In the genomic region with DNA sequence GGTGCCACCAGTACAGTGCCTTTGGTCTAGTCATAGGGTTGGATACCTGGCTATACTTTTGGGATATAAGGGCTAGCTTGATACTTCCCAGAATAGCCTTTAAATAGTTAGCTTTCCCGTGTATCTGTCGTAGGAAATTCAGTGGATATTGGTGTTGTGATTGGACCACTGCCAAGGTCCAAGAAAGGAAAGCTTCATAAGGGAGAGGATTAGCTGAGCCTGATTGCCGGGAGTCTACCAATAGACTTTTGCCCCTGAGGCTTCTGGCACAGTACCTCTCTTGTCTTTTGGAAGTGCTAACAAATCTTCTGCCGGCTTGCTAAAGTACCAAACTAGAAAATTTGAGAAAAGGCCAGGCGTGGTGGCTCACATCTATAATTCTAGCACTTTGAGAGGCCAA, we compare ENCODE assay signal across 1 cellular context.
TF ChIP-seq lines count a peak whose summit lies in the region.

No MANE protein-coding gene starts in this region.

TF ChIP-seq in HEK293, 187 proteins besides CTCF, POLR2A, EP300 and RAD21 (continued from another document):
- TF ChIP-seq, protein P1, sequence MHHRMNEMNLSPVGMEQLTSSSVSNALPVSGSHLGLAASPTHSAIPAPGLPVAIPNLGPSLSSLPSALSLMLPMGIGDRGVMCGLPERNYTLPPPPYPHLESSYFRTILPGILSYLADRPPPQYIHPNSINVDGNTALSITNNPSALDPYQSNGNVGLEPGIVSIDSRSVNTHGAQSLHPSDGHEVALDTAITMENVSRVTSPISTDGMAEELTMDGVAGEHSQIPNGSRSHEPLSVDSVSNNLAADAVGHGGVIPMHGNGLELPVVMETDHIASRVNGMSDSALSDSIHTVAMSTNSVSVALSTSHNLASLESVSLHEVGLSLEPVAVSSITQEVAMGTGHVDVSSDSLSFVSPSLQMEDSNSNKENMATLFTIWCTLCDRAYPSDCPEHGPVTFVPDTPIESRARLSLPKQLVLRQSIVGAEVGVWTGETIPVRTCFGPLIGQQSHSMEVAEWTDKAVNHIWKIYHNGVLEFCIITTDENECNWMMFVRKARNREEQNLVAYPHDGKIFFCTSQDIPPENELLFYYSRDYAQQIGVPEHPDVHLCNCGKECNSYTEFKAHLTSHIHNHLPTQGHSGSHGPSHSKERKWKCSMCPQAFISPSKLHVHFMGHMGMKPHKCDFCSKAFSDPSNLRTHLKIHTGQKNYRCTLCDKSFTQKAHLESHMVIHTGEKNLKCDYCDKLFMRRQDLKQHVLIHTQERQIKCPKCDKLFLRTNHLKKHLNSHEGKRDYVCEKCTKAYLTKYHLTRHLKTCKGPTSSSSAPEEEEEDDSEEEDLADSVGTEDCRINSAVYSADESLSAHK (tag by site-specific recombination; IDR thresholded peaks at IDR 0.05): no peak
- TF ChIP-seq, protein P2, sequence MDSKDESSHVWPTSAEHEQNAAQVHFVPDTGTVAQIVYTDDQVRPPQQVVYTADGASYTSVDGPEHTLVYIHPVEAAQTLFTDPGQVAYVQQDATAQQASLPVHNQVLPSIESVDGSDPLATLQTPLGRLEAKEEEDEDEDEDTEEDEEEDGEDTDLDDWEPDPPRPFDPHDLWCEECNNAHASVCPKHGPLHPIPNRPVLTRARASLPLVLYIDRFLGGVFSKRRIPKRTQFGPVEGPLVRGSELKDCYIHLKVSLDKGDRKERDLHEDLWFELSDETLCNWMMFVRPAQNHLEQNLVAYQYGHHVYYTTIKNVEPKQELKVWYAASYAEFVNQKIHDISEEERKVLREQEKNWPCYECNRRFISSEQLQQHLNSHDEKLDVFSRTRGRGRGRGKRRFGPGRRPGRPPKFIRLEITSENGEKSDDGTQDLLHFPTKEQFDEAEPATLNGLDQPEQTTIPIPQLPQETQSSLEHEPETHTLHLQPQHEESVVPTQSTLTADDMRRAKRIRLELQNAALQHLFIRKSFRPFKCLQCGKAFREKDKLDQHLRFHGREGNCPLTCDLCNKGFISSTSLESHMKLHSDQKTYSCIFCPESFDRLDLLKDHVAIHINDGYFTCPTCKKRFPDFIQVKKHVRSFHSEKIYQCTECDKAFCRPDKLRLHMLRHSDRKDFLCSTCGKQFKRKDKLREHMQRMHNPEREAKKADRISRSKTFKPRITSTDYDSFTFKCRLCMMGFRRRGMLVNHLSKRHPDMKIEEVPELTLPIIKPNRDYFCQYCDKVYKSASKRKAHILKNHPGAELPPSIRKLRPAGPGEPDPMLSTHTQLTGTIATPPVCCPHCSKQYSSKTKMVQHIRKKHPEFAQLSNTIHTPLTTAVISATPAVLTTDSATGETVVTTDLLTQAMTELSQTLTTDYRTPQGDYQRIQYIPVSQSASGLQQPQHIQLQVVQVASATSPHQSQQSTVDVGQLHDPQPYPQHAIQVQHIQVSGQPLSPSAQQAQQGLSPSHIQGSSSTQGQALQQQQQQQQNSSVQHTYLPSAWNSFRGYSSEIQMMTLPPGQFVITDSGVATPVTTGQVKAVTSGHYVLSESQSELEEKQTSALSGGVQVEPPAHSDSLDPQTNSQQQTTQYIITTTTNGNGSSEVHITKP (tag by site-specific recombination; IDR thresholded peaks at IDR 0.05): peak; percentile 82
- peak; percentile 94 for TF ChIP-seq ZNF561 (tag by site-specific recombination; IDR thresholded peaks at IDR 0.05; ENCODE audit: borderline replicate concordance)
- TF ChIP-seq ZBTB10 (tag by site-specific recombination; IDR thresholded peaks at IDR 0.05): no peak
- peak; percentile 79 for TF ChIP-seq FEZF1 (tag by site-specific recombination; IDR thresholded peaks at IDR 0.05)
- TF ChIP-seq, protein P3, sequence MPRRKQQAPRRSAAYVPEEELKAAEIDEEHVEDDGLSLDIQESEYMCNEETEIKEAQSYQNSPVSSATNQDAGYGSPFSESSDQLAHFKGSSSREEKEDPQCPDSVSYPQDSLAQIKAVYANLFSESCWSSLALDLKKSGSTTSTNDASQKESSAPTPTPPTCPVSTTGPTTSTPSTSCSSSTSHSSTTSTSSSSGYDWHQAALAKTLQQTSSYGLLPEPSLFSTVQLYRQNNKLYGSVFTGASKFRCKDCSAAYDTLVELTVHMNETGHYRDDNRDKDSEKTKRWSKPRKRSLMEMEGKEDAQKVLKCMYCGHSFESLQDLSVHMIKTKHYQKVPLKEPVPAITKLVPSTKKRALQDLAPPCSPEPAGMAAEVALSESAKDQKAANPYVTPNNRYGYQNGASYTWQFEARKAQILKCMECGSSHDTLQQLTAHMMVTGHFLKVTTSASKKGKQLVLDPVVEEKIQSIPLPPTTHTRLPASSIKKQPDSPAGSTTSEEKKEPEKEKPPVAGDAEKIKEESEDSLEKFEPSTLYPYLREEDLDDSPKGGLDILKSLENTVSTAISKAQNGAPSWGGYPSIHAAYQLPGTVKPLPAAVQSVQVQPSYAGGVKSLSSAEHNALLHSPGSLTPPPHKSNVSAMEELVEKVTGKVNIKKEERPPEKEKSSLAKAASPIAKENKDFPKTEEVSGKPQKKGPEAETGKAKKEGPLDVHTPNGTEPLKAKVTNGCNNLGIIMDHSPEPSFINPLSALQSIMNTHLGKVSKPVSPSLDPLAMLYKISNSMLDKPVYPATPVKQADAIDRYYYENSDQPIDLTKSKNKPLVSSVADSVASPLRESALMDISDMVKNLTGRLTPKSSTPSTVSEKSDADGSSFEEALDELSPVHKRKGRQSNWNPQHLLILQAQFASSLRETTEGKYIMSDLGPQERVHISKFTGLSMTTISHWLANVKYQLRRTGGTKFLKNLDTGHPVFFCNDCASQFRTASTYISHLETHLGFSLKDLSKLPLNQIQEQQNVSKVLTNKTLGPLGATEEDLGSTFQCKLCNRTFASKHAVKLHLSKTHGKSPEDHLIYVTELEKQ (tag by site-specific recombination; IDR thresholded peaks at IDR 0.05; ENCODE audit: borderline replicate concordance): no peak
- no peak for TF ChIP-seq ZNF324 (tag by site-specific recombination; IDR thresholded peaks at IDR 0.05)
